Comparison of ENCODE assay signal across 12 cellular contexts in the genomic region with DNA sequence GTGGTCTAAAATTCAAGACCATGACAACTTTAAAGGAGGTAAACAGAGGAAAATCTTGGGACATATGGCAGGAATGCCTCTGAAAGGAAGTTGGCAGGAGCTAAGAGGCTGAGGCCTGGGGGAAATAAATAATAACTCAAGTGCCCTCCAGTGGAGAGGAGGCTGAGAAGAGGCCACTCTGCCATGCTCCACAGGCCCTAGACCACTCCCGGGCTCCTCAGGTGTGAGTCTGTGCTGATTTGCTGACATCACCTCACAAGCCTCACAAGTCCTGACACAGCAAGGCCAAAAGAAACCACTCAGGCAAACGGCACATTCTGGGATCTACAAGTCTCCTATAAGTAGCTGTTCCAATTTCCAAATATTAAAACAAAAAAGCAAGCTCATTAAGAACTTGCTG.
A peak's percentile ranks its signal among the peaks of the same experiment; 100 is the strongest.
DNase-seq lines count a peak whose midpoint lies in the region; ATAC-seq, FAIRE-seq and TF ChIP-seq lines count a peak whose summit lies in the region.
"Had no signal": no experiment of that assay in that cellular context is flagged by ENCODE, and none has a peak within 500 bp of the region (broad histone marks: within the 10 kb centered on the region; RNA-seq: fewer than 3 reads in every experiment).

No MANE protein-coding gene starts in this region.

- no peak for TF ChIP-seq EP300 in GM12878 (IDR thresholded peaks at IDR 0.05; ENCODE audit: borderline replicate concordance in 1 of 2, control insufficient read depth in 1 of 2, low read depth in 2 of 2, low read length in 2 of 2)

- peak overlapping the region; percentile 61 for H3K4me2 ChIP-seq in GM12878 (ENCODE audit: control insufficient read depth, insufficient read depth)
- no peak overlapping the region for H3K4me2 ChIP-seq in hepatocyte

- no peak overlapping the region for H3K27ac ChIP-seq in GM12878 (ENCODE audit: control insufficient read depth, insufficient read depth)
- H3K27ac ChIP-seq in hepatocyte: no peak overlapping the region
- H3K27ac ChIP-seq: colonic mucosa, suprapubic skin had no signal

- no peaks in the 10 kb centered on the region for H3K79me2 ChIP-seq in GM12878 (ENCODE audit: control insufficient read depth, insufficient read depth, low read length)
- H3K79me2 ChIP-seq in hepatocyte: no peaks in the 10 kb centered on the region

- intact Hi-C loops in GM12878 (cut with micrococcal nuclease; ENCODE audit: unreplicated experiment): loop anchor here (1.0 to 10.0 kb wide), 2 partner anchors 44 to 312 kb away; a partner anchor contains a TSS

- H3K4me1 ChIP-seq in GM12878 (ENCODE audit: control insufficient read depth, insufficient read depth, low read length) (peaks cover 7% of the 10 kb centered on the region), hepatocyte (ENCODE audit: insufficient read depth) (no peaks in the 10 kb centered on the region)
- H3K4me1 ChIP-seq: colonic mucosa, suprapubic skin had no signal

- no peak for FAIRE-seq in GM12878 (lab: Jason Lieb, UNC)

- TF ChIP-seq POLR2A in GM12878 (IDR thresholded peaks at IDR 0.05; ENCODE audit: low read depth, low read length): no peak

- H3K9me3 ChIP-seq in GM12878 (replicated peaks; ENCODE audit: control insufficient read depth, insufficient read depth, low read length) (no peaks in the 10 kb centered on the region), hepatocyte (ENCODE audit: low read depth) (no peaks in the 10 kb centered on the region)
- H3K9me3 ChIP-seq: colonic mucosa, HAP-1, suprapubic skin had no signal

- in situ Hi-C loops in GM12878 (cut with MboI): no loop called here

- H3K4me1 Mint-ChIP-seq in stimulated activated naive CD8-positive, alpha-beta T cell treated with anti-CD3 and anti-CD28 coated beads, Interleukin-15, Interleukin-2, amounts not matched to agents 100 ng/mL and 50 ng/mL, for 24 hours (ENCODE audit: low read depth): peaks cover 36% of the 10 kb centered on the region

- POLR2A ChIA-PET in GM12878 (lab: Charles Lee): interaction anchor here (0.7 to 5.6 kb wide), 18 partner anchors 9 to 165 kb away, joined by 3 to 32 read pairs (median 4); no protein-coding TSS in a partner anchor

- DNase-seq in stimulated activated naive CD8-positive, alpha-beta T cell treated with anti-CD3 and anti-CD28 coated beads, Interleukin-15, Interleukin-2, amounts not matched to agents 100 U/mL and 50 U/mL, for 24 hours: no peak
- peak; percentile 83 for DNase-seq in NCI-H510A (lab: John Stamatoyannopoulos, UW)
- DNase-seq in GM12878 (ENCODE audit: low read depth, low spot score): no peak
- DNase-seq in hepatocyte (ENCODE audit: low spot score): no peak
- no peak for DNase-seq in stimulated activated CD4-positive, alpha-beta T cell treated with anti-CD3 and anti-CD28 coated beads, Interleukin-4, amount 100 ng/mL, for 1 hour
- no peak for DNase-seq in activated CD8-positive, alpha-beta memory T cell treated with anti-CD3 and anti-CD28 coated beads, Interleukin-2, amount 50 U/mL, for 4 hours
- DNase-seq in AG20443 (ENCODE audit: low spot score): no peak
- DNase-seq: glutamatergic neuron had no signal

- BruUV-seq in GM12878 (replicated peaks; lab: Mats Ljungman, UMichigan): no TSS peak

- peak overlapping the region; percentile 62 for H3K27ac Mint-ChIP-seq in stimulated activated naive CD8-positive, alpha-beta T cell treated with anti-CD3 and anti-CD28 coated beads, Interleukin-15, Interleukin-2, amounts not matched to agents 100 ng/mL and 50 ng/mL, for 24 hours

- H3K4me3 ChIP-seq in GM12878 (peak overlapping the region; percentile 35; the same call in 1 of the 2 replicates), hepatocyte (no peak overlapping the region)
- H3K4me3 ChIP-seq: colonic mucosa, HAP-1, suprapubic skin had no signal

- no peaks in the 10 kb centered on the region for H3K36me3 Mint-ChIP-seq in stimulated activated naive CD8-positive, alpha-beta T cell treated with anti-CD3 and anti-CD28 coated beads, Interleukin-15, Interleukin-2, amounts not matched to agents 100 ng/mL and 50 ng/mL, for 24 hours (ENCODE audit: low read depth)

- RAD21 ChIA-PET in GM12878 (lab: Charles Lee; ENCODE audit: unreplicated experiment): interaction anchor here (0.8 to 5.3 kb wide), 34 partner anchors 9 to 245 kb away, joined by 3 to 134 read pairs (median 8); a partner anchor contains a TSS

- 25% methylated on average over 2 of the region's 2 CpGs for WGBS in GM12878 (ENCODE audit: insufficient coverage, insufficient replicate concordance, low lambda C conversion rate, missing lambda C conversion rate)
- WGBS in hepatocyte (ENCODE audit: low lambda C conversion rate, missing lambda C conversion rate): 47% methylated on average over 2 of the region's 2 CpGs

- H3K9me3 Mint-ChIP-seq in stimulated activated naive CD8-positive, alpha-beta T cell treated with anti-CD3 and anti-CD28 coated beads, Interleukin-15, Interleukin-2, amounts not matched to agents 100 ng/mL and 50 ng/mL, for 24 hours: no peaks in the 10 kb centered on the region

- TF ChIP-seq RAD21 in GM12878 (IDR thresholded peaks at IDR 0.05; ENCODE audit: insufficient read depth, low read depth, low read length): 0 out of 2 replicates have a peak, but pooled peaks have one; percentile 10

- TF ChIP-seq CTCF in GM12878 (IDR thresholded peaks at IDR 0.05 in 2 of 3, conservative IDR thresholded peaks at IDR 0.05 in 1 of 3; ENCODE audit: control insufficient read depth in 2 of 3, extremely low read depth in 1 of 3, insufficient read depth in 1 of 3, low read depth in 3 of 3, low read length in 3 of 3) (no peak; a peak in 1 of 6 replicates), hepatocyte (IDR thresholded peaks at IDR 0.05; ENCODE audit: poor library complexity) (no peak)

- H3K9me2 ChIP-seq in hepatocyte (replicated peaks; ENCODE audit: insufficient read depth): no peaks in the 10 kb centered on the region

- H3K36me3 ChIP-seq in GM12878 (ENCODE audit: control insufficient read depth in 2 of 2, insufficient read depth in 2 of 2, low read length in 1 of 2) (no peaks in the 10 kb centered on the region), hepatocyte (replicated peaks; ENCODE audit: insufficient read depth, low read depth) (no peaks in the 10 kb centered on the region)
- H3K36me3 ChIP-seq: colonic mucosa, HAP-1, suprapubic skin had no signal

- no peaks in the 10 kb centered on the region for H3K27me3 Mint-ChIP-seq in stimulated activated naive CD8-positive, alpha-beta T cell treated with anti-CD3 and anti-CD28 coated beads, Interleukin-15, Interleukin-2, amounts not matched to agents 100 ng/mL and 50 ng/mL, for 24 hours

- SMC1A ChIA-PET in GM12878 (lab: Charles Lee; ENCODE audit: uncharacterized antibody, unreplicated experiment): interaction anchor here (0.7 to 6.9 kb wide), 47 partner anchors 9 to 449 kb away, joined by 3 to 126 read pairs (median 5); no protein-coding TSS in a partner anchor

- ATAC-seq in stimulated activated naive CD8-positive, alpha-beta T cell treated with anti-CD3 and anti-CD28 coated beads, Interleukin-15, Interleukin-2, amounts not matched to agents 100 U/mL and 50 U/mL, for 24 hours: no peak
- ATAC-seq in GM12878: peak; percentile 67

- H3K9ac ChIP-seq in GM12878 (ENCODE audit: control insufficient read depth, insufficient read depth, low read length): no peak overlapping the region

- H4K20me1 ChIP-seq in GM12878 (ENCODE audit: control insufficient read depth, insufficient read depth) (no peaks in the 10 kb centered on the region), hepatocyte (ENCODE audit: insufficient read depth, poor library complexity, severe bottlenecking) (no peaks in the 10 kb centered on the region)

- H2AFZ ChIP-seq in GM12878 (ENCODE audit: control insufficient read depth, low read depth, low read length) (peak overlapping the region; percentile 20), hepatocyte (no peak overlapping the region)

- H3K27me3 ChIP-seq in GM12878 (replicated peaks in 1 of 2; ENCODE audit: control insufficient read depth in 2 of 2, insufficient read depth in 2 of 2, low read length in 1 of 2): no peaks in the 10 kb centered on the region
- H3K27me3 ChIP-seq in hepatocyte: no peaks in the 10 kb centered on the region
- H3K27me3 ChIP-seq: colonic mucosa, suprapubic skin had no signal

- H3K4me3 Mint-ChIP-seq in stimulated activated naive CD8-positive, alpha-beta T cell treated with anti-CD3 and anti-CD28 coated beads, Interleukin-15, Interleukin-2, amounts not matched to agents 100 ng/mL and 50 ng/mL, for 24 hours: no peak overlapping the region

- CTCF ChIA-PET in GM12878 (lab: Yijun Ruan, JAX): interaction anchor here (0.6 to 18.8 kb wide), 54 partner anchors 8 to 1614 kb away, joined by 3 to 314 read pairs (median 4); a partner anchor contains a TSS

TF ChIP-seq in GM12878, 131 proteins besides CTCF, POLR2A, EP300 and RAD21:
- TF ChIP-seq BHLHE40 (IDR thresholded peaks at IDR 0.05; ENCODE audit: borderline replicate concordance in 1 of 2, low read depth in 2 of 2, low read length in 1 of 2) (no peak), TCF3 (IDR thresholded peaks at IDR 0.05; ENCODE audit: borderline replicate concordance, insufficient read depth, low read depth, low read length) (no peak), RFX5 (IDR thresholded peaks at IDR 0.05; ENCODE audit: low read depth, low read length) (no peak), JUNB (IDR thresholded peaks at IDR 0.05) (no peak), HDAC2 (IDR thresholded peaks at IDR 0.05) (no peak), SIX5 (IDR thresholded peaks at IDR 0.05; ENCODE audit: low read depth, low read length, severe bottlenecking) (no peak), ATF7 (IDR thresholded peaks at IDR 0.05; ENCODE audit: low read depth) (no peak)
- TF ChIP-seq, protein P1, sequence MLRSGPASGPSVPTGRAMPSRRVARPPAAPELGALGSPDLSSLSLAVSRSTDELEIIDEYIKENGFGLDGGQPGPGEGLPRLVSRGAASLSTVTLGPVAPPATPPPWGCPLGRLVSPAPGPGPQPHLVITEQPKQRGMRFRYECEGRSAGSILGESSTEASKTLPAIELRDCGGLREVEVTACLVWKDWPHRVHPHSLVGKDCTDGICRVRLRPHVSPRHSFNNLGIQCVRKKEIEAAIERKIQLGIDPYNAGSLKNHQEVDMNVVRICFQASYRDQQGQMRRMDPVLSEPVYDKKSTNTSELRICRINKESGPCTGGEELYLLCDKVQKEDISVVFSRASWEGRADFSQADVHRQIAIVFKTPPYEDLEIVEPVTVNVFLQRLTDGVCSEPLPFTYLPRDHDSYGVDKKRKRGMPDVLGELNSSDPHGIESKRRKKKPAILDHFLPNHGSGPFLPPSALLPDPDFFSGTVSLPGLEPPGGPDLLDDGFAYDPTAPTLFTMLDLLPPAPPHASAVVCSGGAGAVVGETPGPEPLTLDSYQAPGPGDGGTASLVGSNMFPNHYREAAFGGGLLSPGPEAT (IDR thresholded peaks at IDR 0.05; ENCODE audit: low read depth): no peak
TF ChIP-seq in GM12878: peak in this region for 0.
